9 cellular contexts compared by ENCODE assay signal in the genomic region with DNA sequence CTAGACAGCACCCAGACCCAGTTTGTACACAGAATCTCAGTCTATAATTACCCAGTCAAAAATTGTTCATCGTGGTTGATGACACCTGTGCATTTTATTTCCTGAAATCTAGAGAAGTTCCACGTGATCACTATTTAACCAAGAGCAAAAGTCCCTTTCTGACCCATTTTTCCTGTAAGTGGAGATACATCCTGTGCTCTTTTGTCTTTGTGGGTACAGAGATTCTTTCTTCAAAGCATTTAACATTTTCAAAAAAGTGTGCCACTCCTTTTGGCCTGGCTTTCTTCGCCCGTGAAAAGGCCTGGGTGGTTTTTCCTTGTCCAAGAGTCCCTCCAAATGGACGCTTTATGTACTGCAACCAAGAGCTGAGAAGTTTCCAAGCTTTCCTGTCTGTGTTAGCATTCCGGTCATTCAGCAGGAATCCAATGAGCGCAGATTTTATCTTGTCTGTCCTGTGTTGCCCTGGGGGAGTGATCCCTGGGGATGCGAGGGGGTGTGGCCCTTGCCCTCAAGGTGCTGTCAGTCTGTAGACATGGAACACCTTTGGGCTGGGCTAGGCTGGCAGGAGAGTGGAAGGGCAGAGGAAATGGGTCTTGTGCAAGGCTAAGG.
DNase-seq lines count a peak whose midpoint lies in the region; ATAC-seq and TF ChIP-seq lines count a peak whose summit lies in the region.
"Had no signal": no experiment of that assay in that cellular context is flagged by ENCODE, and none has a peak within 500 bp of the region (broad histone marks: within the 10 kb centered on the region; RNA-seq: fewer than 3 reads in every experiment).

No MANE protein-coding gene starts in this region.

- no peak overlapping the region for H3K4me2 ChIP-seq in GM23338
- H3K4me2 ChIP-seq in PC-3 (ENCODE audit: low read length): peak overlapping the region; percentile 5; the same call in 1 of the 2 replicates

- H3K27ac ChIP-seq in GM23338 (ENCODE audit: low read depth) (no peak overlapping the region), PC-3 (ENCODE audit: low read length) (no peak overlapping the region)
- H3K27ac ChIP-seq: HL-60 had no signal

- H4K20me1 ChIP-seq in GM23338 (replicated peaks; ENCODE audit: insufficient read depth) (no peaks in the 10 kb centered on the region), PC-3 (ENCODE audit: low read length) (no peaks in the 10 kb centered on the region)

- H3K27me3 ChIP-seq in GM23338 (ENCODE audit: insufficient read depth): no peaks in the 10 kb centered on the region
- H3K27me3 ChIP-seq in PC-3 (ENCODE audit: low read length): no peaks in the 10 kb centered on the region

- DNase-seq in AG10803 (ENCODE audit: low read depth): peak; percentile 69
- peak; percentile 84 for DNase-seq in GM23338 (ENCODE audit: low spot score)
- DNase-seq in PC-3: peak; percentile 92
- peak; percentile 65 for DNase-seq in activated naive CD4-positive, alpha-beta T cell treated with anti-CD3 and anti-CD28 coated beads, Interleukin-2, amount 10 ng/mL, durations not matched to agents 7 days and 5 days
- peak; percentile 64 for DNase-seq in foreskin melanocyte
- peak; percentile 40 for DNase-seq in non-pigmented ciliary epithelial cell (ENCODE audit: low read depth)

- H3K79me2 ChIP-seq in GM23338 (replicated peaks; ENCODE audit: insufficient read depth) (no peaks in the 10 kb centered on the region), PC-3 (ENCODE audit: low read length) (no peaks in the 10 kb centered on the region)

- no peak overlapping the region for H3K4me3 Mint-ChIP-seq in GM23338
- peak overlapping the region; percentile 3 for H3K4me3 Mint-ChIP-seq in activated naive CD4-positive, alpha-beta T cell treated with anti-CD3 and anti-CD28 coated beads, Interleukin-2, amount 10 ng/mL, durations not matched to agents 7 days and 5 days

- H3K4me1 ChIP-seq in GM23338 (ENCODE audit: insufficient read depth): no peaks in the 10 kb centered on the region; the same call in 1 of the 2 replicates
- H3K4me1 ChIP-seq in PC-3 (ENCODE audit: insufficient read depth, low read length): peaks cover 42% of the 10 kb centered on the region

- ATAC-seq in GM23338: peak; percentile 75
- peak; percentile 32 for ATAC-seq in PC-3
- no peak for ATAC-seq in GM21737 (IDR thresholded peaks at IDR 0.05; ENCODE audit: unreplicated experiment)
- no peak for ATAC-seq in HG02571 (IDR thresholded peaks at IDR 0.05; ENCODE audit: unreplicated experiment)

- H3K9me2 ChIP-seq in GM23338 (ENCODE audit: insufficient read depth): 0 out of 2 replicates have a peak, but pooled peaks cover 4% of the 10 kb centered on the region
- H3K9me2 ChIP-seq in PC-3 (replicated peaks; ENCODE audit: low read length): no peaks in the 10 kb centered on the region

- H3F3A ChIP-seq in GM23338 (replicated peaks; ENCODE audit: low read depth) (no peaks in the 10 kb centered on the region), PC-3 (ENCODE audit: low read length, unreplicated experiment) (peaks cover 4% of the 10 kb centered on the region)

- H3K9ac ChIP-seq in PC-3 (ENCODE audit: low read length): no peak overlapping the region

- POLR2A ChIA-PET in PC-3 (lab: Charles Lee; ENCODE audit: unreplicated experiment): interaction anchor here (0.5 to 0.6 kb wide), 3 partner anchors 83 to 536 kb away, joined by 3 to 4 read pairs (median 3); no protein-coding TSS in a partner anchor

- H2AFZ ChIP-seq in GM23338 (no peak overlapping the region), PC-3 (ENCODE audit: low read length) (0 out of 2 replicates have a peak overlapping the region, but pooled peaks have one; percentile 4)

- no peaks in the 10 kb centered on the region; the same call in 2 of the 3 replicates for H3K36me3 Mint-ChIP-seq in GM23338 (ENCODE audit: low read depth)
- peaks cover 35% of the 10 kb centered on the region for H3K36me3 Mint-ChIP-seq in activated naive CD4-positive, alpha-beta T cell treated with anti-CD3 and anti-CD28 coated beads, Interleukin-2, amount 10 ng/mL, durations not matched to agents 7 days and 5 days

- peak; percentile 87 for TF ChIP-seq CTCF in AG10803 (conservative IDR thresholded peaks at IDR 0.05; ENCODE audit: low read length)
- TF ChIP-seq CTCF in GM23338 (conservative IDR thresholded peaks at IDR 0.05; ENCODE audit: low read depth in 2 of 2): peak; percentile 84
- peak; percentile 97 for TF ChIP-seq CTCF in PC-3 (conservative IDR thresholded peaks at IDR 0.05; ENCODE audit: low read depth, low read length)

- no peak overlapping the region for H3K27ac Mint-ChIP-seq in GM23338
- H3K27ac Mint-ChIP-seq in activated naive CD4-positive, alpha-beta T cell treated with anti-CD3 and anti-CD28 coated beads, Interleukin-2, amount 10 ng/mL, durations not matched to agents 7 days and 5 days: peak overlapping the region; percentile 81

- H3K9me3 ChIP-seq in PC-3 (ENCODE audit: low read length): no peaks in the 10 kb centered on the region

- H3K36me3 ChIP-seq in GM23338 (ENCODE audit: insufficient read depth) (no peaks in the 10 kb centered on the region), PC-3 (ENCODE audit: low read depth, low read length) (no peaks in the 10 kb centered on the region)

- CTCF ChIA-PET in PC-3 (lab: Charles Lee): interaction anchor here (0.5 to 1.1 kb wide), 17 partner anchors 11 to 1199 kb away, joined by 3 to 7 read pairs (median 3); a partner anchor contains a TSS
- CTCF ChIA-PET in activated naive CD4-positive, alpha-beta T cell treated with anti-CD3 and anti-CD28 coated beads, Interleukin-2, amount 10 ng/mL, durations not matched to agents 7 days and 5 days (lab: Charles Lee): interaction anchor here (1.0 to 1.5 kb wide), 4 partner anchors 40 to 473 kb away, joined by 3 to 6 read pairs (median 4); no protein-coding TSS in a partner anchor

- no peaks in the 10 kb centered on the region for H3K27me3 Mint-ChIP-seq in GM23338 (ENCODE audit: insufficient read depth, low read depth, poor library complexity)
- H3K27me3 Mint-ChIP-seq in activated naive CD4-positive, alpha-beta T cell treated with anti-CD3 and anti-CD28 coated beads, Interleukin-2, amount 10 ng/mL, durations not matched to agents 7 days and 5 days: no peaks in the 10 kb centered on the region

- H3K9me3 Mint-ChIP-seq in GM23338: 0 out of 3 replicates have a peak, but pooled peaks cover 4% of the 10 kb centered on the region
- H3K9me3 Mint-ChIP-seq in activated naive CD4-positive, alpha-beta T cell treated with anti-CD3 and anti-CD28 coated beads, Interleukin-2, amount 10 ng/mL, durations not matched to agents 7 days and 5 days: peaks cover 8% of the 10 kb centered on the region

- no peak overlapping the region for H3K4me3 ChIP-seq in AG10803 (ENCODE audit: low read length)
- no peak overlapping the region for H3K4me3 ChIP-seq in GM23338
- no peak overlapping the region for H3K4me3 ChIP-seq in PC-3 (ENCODE audit: low read length)

- peaks cover 16% of the 10 kb centered on the region for H3K4me1 Mint-ChIP-seq in GM23338
- H3K4me1 Mint-ChIP-seq in activated naive CD4-positive, alpha-beta T cell treated with anti-CD3 and anti-CD28 coated beads, Interleukin-2, amount 10 ng/mL, durations not matched to agents 7 days and 5 days: peaks cover 57% of the 10 kb centered on the region

- BruUV-seq in PC-3 (replicated peaks; lab: Mats Ljungman, UMichigan): no TSS peak

- intact Hi-C loops in PC-3 (cut with micrococcal nuclease): loop anchor here (1.0 to 5.0 kb wide), 5 partner anchors 48 to 473 kb away; no protein-coding TSS in a partner anchor

TF ChIP-seq in GM23338, 12 proteins besides CTCF, POLR2A, EP300 and RAD21 (continues in another document):
- TF ChIP-seq, protein P1, sequence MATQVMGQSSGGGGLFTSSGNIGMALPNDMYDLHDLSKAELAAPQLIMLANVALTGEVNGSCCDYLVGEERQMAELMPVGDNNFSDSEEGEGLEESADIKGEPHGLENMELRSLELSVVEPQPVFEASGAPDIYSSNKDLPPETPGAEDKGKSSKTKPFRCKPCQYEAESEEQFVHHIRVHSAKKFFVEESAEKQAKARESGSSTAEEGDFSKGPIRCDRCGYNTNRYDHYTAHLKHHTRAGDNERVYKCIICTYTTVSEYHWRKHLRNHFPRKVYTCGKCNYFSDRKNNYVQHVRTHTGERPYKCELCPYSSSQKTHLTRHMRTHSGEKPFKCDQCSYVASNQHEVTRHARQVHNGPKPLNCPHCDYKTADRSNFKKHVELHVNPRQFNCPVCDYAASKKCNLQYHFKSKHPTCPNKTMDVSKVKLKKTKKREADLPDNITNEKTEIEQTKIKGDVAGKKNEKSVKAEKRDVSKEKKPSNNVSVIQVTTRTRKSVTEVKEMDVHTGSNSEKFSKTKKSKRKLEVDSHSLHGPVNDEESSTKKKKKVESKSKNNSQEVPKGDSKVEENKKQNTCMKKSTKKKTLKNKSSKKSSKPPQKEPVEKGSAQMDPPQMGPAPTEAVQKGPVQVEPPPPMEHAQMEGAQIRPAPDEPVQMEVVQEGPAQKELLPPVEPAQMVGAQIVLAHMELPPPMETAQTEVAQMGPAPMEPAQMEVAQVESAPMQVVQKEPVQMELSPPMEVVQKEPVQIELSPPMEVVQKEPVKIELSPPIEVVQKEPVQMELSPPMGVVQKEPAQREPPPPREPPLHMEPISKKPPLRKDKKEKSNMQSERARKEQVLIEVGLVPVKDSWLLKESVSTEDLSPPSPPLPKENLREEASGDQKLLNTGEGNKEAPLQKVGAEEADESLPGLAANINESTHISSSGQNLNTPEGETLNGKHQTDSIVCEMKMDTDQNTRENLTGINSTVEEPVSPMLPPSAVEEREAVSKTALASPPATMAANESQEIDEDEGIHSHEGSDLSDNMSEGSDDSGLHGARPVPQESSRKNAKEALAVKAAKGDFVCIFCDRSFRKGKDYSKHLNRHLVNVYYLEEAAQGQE (IDR thresholded peaks at IDR 0.05; ENCODE audit: unreplicated experiment): no peak

Comparison
In these comparisons a context has a peak if more than half of its experiments do, and no peak if none do; other contexts are left out.
1. DNase-seq: peak in every context shown above with its lines; median percentile 92 in PC-3; 84 in GM23338; 69 in AG10803; 65 in activated naive CD4-positive, alpha-beta T cell treated with anti-CD3 and anti-CD28 coated beads, Interleukin-2, amount 10 ng/mL, durations not matched to agents 7 days and 5 days; 64 in foreskin melanocyte; 40 in non-pigmented ciliary epithelial cell.
2. ATAC-seq: peak in GM23338 (single experiment) and PC-3 (single experiment); none in GM21737 (single experiment) and HG02571 (single experiment).
3. Peak in every context shown above with its lines, with median percentiles within 50 percentile points of each other: CTCF ChIP-seq.